In genomic region chr1:61215676-61216289, GRCh38 we compare ENCODE assay signal across 17 cellular contexts.
DNase-seq lines count a peak whose midpoint lies in the region; ATAC-seq, FAIRE-seq and TF ChIP-seq lines count a peak whose summit lies in the region.
"Had no signal": no experiment of that assay in that cellular context is flagged by ENCODE, and none has a peak within 500 bp of the region (broad histone marks: within the 10 kb centered on the region; RNA-seq: fewer than 3 reads in every experiment).

No MANE protein-coding gene starts in this region.

- DNase-seq in COLO829 (ENCODE audit: low spot score) (peak; percentile 30), SW480 (ENCODE audit: low spot score) (peak; percentile 85), left lobe of liver (ENCODE audit: low spot score) (peak; percentile 78), small intestine (peak; percentile 13), colonic mucosa (no peak), ecto neural progenitor cell (ENCODE audit: low spot score) (no peak)
- no peak for DNase-seq in activated T-cell treated with anti-CD3 and anti-CD28 coated beads, Interleukin-2, amount 50 U/mL, for 1 hour
- DNase-seq: BE2C; CD4-positive, alpha-beta memory T cell; H7; MG63; NCI-H1092 treated with DMSO at 0.1 percent for 48 hours; NCI-H187; NCI-H2171; NCI-H82; SHP77 had no signal

- H3K27me3 ChIP-seq in small intestine (ENCODE audit: control insufficient read depth in 2 of 2, insufficient read depth in 2 of 2, low read length in 2 of 2): no peaks in the 10 kb centered on the region
- H3K27me3 ChIP-seq in colonic mucosa: no peaks in the 10 kb centered on the region
- H3K27me3 ChIP-seq: BE2C had no signal

- H3K9me3 ChIP-seq in small intestine (ENCODE audit: control insufficient read depth, low read depth) (no peaks in the 10 kb centered on the region), colonic mucosa (no peaks in the 10 kb centered on the region)
- H3K9me3 ChIP-seq: BE2C, MG63 had no signal

- ATAC-seq in left lobe of liver: peak; percentile 72

- no peak overlapping the region for H3K4me3 ChIP-seq in small intestine (ENCODE audit: low read depth in 1 of 2, low read length in 2 of 2)
- H3K4me3 ChIP-seq in colonic mucosa: no peak overlapping the region
- H3K4me3 ChIP-seq: MG63 had no signal

- H3K27ac ChIP-seq in small intestine (ENCODE audit: low read depth in 1 of 2, low read length in 1 of 2): no peak overlapping the region
- no peak overlapping the region for H3K27ac ChIP-seq in colonic mucosa
- H3K27ac ChIP-seq: KMS-11 had no signal

- TF ChIP-seq CTCF in colonic mucosa (IDR thresholded peaks at IDR 0.05): no peak

- H3K9ac ChIP-seq in colonic mucosa (ENCODE audit: low read depth in 2 of 2, low read length in 2 of 2): no peak overlapping the region
- H3K9ac ChIP-seq: KMS-11 had no signal

- intact Hi-C loops in colonic mucosa (cut with DNase I): no loop called here

- WGBS in small intestine, 3 donors: 83 to 86% (median 86%) methylated on average over 6 of the region's 6 CpGs

- H3K4me1 ChIP-seq in small intestine (ENCODE audit: control insufficient read depth in 2 of 2, insufficient read depth in 1 of 2, low read depth in 1 of 2, low read length in 1 of 2): no peaks in the 10 kb centered on the region
- H3K4me1 ChIP-seq in colonic mucosa: no peaks in the 10 kb centered on the region

- no peak for FAIRE-seq in small intestine (lab: Jason Lieb, UNC)

- H3K36me3 ChIP-seq in small intestine (ENCODE audit: control insufficient read depth in 2 of 2, insufficient read depth in 2 of 2, low read length in 2 of 2) (no peaks in the 10 kb centered on the region), colonic mucosa (no peaks in the 10 kb centered on the region)
- H3K36me3 ChIP-seq: BE2C, MG63 had no signal

Comparison
In these comparisons a context has a peak if more than half of its experiments do, and no peak if none do; other contexts are left out.
1. DNase-seq: peak in COLO829 (single experiment), SW480 (single experiment), left lobe of liver (single experiment) and small intestine (single experiment); none in colonic mucosa (single experiment), activated T-cell treated with anti-CD3 and anti-CD28 coated beads, Interleukin-2, amount 50 U/mL, for 1 hour (single experiment) and ecto neural progenitor cell (single experiment).